ENCODE assay signal across 1 cellular context in the genomic region with DNA sequence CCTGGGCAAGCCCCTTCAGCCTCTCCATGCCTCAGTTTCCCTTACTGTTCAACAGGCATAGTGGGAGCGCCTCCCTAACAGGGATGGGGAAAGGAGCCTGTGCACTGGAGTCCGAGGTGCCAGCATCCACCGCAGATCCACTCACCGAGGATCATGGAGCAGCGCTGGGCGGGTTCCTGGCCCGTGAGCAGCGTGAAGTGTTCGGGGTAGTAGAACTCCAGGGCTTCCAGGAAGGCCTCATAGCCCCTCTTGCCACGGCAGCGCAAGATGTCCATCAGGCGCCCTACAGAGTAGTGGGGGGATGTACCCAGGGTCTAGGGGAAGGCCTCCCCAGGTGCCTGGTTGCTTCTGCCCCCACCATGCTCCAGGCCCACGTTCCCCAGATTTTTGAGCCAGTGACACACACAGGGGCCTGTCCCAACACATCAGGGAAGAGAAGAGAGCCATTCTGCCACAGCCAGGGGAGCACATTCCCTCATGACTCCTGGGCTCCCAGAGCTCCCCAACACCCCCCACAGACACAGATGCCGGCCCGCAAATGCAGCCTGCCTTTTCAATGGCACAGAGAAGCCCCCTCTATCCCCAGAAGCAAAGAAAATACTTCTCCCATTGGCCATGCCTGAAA.
TF ChIP-seq lines count a peak whose summit lies in the region.

No MANE protein-coding gene starts in this region.

TF ChIP-seq in liver, 16 proteins besides CTCF, POLR2A, EP300 and RAD21 (continued from another document):
- TF ChIP-seq, protein P1, sequence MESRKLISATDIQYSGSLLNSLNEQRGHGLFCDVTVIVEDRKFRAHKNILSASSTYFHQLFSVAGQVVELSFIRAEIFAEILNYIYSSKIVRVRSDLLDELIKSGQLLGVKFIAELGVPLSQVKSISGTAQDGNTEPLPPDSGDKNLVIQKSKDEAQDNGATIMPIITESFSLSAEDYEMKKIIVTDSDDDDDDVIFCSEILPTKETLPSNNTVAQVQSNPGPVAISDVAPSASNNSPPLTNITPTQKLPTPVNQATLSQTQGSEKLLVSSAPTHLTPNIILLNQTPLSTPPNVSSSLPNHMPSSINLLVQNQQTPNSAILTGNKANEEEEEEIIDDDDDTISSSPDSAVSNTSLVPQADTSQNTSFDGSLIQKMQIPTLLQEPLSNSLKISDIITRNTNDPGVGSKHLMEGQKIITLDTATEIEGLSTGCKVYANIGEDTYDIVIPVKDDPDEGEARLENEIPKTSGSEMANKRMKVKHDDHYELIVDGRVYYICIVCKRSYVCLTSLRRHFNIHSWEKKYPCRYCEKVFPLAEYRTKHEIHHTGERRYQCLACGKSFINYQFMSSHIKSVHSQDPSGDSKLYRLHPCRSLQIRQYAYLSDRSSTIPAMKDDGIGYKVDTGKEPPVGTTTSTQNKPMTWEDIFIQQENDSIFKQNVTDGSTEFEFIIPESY (IDR thresholded peaks at IDR 0.05), result no peak
- no peak for TF ChIP-seq HNF4A (conservative IDR thresholded peaks at IDR 0.05)
- TF ChIP-seq, protein P2, sequence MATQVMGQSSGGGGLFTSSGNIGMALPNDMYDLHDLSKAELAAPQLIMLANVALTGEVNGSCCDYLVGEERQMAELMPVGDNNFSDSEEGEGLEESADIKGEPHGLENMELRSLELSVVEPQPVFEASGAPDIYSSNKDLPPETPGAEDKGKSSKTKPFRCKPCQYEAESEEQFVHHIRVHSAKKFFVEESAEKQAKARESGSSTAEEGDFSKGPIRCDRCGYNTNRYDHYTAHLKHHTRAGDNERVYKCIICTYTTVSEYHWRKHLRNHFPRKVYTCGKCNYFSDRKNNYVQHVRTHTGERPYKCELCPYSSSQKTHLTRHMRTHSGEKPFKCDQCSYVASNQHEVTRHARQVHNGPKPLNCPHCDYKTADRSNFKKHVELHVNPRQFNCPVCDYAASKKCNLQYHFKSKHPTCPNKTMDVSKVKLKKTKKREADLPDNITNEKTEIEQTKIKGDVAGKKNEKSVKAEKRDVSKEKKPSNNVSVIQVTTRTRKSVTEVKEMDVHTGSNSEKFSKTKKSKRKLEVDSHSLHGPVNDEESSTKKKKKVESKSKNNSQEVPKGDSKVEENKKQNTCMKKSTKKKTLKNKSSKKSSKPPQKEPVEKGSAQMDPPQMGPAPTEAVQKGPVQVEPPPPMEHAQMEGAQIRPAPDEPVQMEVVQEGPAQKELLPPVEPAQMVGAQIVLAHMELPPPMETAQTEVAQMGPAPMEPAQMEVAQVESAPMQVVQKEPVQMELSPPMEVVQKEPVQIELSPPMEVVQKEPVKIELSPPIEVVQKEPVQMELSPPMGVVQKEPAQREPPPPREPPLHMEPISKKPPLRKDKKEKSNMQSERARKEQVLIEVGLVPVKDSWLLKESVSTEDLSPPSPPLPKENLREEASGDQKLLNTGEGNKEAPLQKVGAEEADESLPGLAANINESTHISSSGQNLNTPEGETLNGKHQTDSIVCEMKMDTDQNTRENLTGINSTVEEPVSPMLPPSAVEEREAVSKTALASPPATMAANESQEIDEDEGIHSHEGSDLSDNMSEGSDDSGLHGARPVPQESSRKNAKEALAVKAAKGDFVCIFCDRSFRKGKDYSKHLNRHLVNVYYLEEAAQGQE (IDR thresholded peaks at IDR 0.05), result no peak
- no peak for TF ChIP-seq FOXA2 (IDR thresholded peaks at IDR 0.05)
TF ChIP-seq in liver: peak in this region for 0.
